In genomic region chr12:48185181-48185919, GRCh38 we compare ENCODE assay signal across 12 cellular contexts. TPM values are rescaled to one million over a fixed set of nuclear protein-coding genes. Genes with fewer than 3 reads are reported as not detected.
DNase-seq lines count a peak whose midpoint lies in the region; ATAC-seq and TF ChIP-seq lines count a peak whose summit lies in the region.
"Had no signal": no experiment of that assay in that cellular context is flagged by ENCODE, and none has a peak within 500 bp of the region (broad histone marks: within the 10 kb centered on the region; RNA-seq: fewer than 3 reads in every experiment).

No MANE protein-coding gene starts in this region.

- peaks cover 0 to 7% of the 10 kb centered on the region in 2 donors for H3K36me3 Mint-ChIP-seq in CD4-positive, alpha-beta memory T cell
- H3K36me3 Mint-ChIP-seq in natural killer cell treated with Interleukin-12 subunit alpha and Interleukin-12 subunit beta and Interleukin-15 and Interleukin-18, amount 100 ng/mL, for 72 hours = no peaks in the 10 kb centered on the region

- no peaks in the 10 kb centered on the region for H3K27me3 ChIP-seq in CD4-positive, alpha-beta memory T cell (ENCODE audit: insufficient read depth, low read length)
- peaks cover 76% of the 10 kb centered on the region for H3K27me3 ChIP-seq in HUES48 (ENCODE audit: control insufficient read depth, insufficient read depth, low read length)
- H3K27me3 ChIP-seq in dorsolateral prefrontal cortex = peaks cover 0 to 5% (median 0%) of the 10 kb centered on the region in 45 donors
- peaks cover 53% of the 10 kb centered on the region for H3K27me3 ChIP-seq in lower lobe of right lung (ENCODE audit: low read depth)

- CTCF ChIA-PET in CD4-positive, alpha-beta memory T cell (lab: Charles Lee; ENCODE audit: partially characterized antibody) = interaction anchor here (1.0 to 8.2 kb wide), 3 partner anchors 8 to 28 kb away, joined by 4 to 127 read pairs (median 8); partner anchors contain the start of gene ASB8
- CTCF ChIA-PET in GM10248 (lab: Yijun Ruan, JAX) = interaction anchor here (1.3 to 4.7 kb wide), 4 partner anchors 12 to 433 kb away, joined by 3 to 15 read pairs (median 5); no protein-coding TSS in a partner anchor

- ATAC-seq in natural killer cell treated with Interleukin-12 subunit alpha and Interleukin-12 subunit beta and Interleukin-15 and Interleukin-18, amount 100 ng/mL, for 72 hours = no peak
- ATAC-seq in lower lobe of right lung (no peak), GM18498 (IDR thresholded peaks at IDR 0.05; ENCODE audit: unreplicated experiment) (no peak), Right ventricle myocardium superior (ENCODE audit: poor library complexity) (no peak)

- H3K27me3 Mint-ChIP-seq in CD4-positive, alpha-beta memory T cell = peaks cover 16% of the 10 kb centered on the region in 2 donors
- H3K27me3 Mint-ChIP-seq in natural killer cell treated with Interleukin-12 subunit alpha and Interleukin-12 subunit beta and Interleukin-15 and Interleukin-18, amount 100 ng/mL, for 72 hours = peaks cover 36 to 45% of the 10 kb centered on the region in 2 donors

- peak overlapping the region in 6 of 7 donors; percentile 37 to 83 (median 68) for H3K27ac Mint-ChIP-seq in CD4-positive, alpha-beta memory T cell
- no peak overlapping the region for H3K27ac Mint-ChIP-seq in natural killer cell treated with Interleukin-12 subunit alpha and Interleukin-12 subunit beta and Interleukin-15 and Interleukin-18, amount 100 ng/mL, for 72 hours

- H3K9me3 Mint-ChIP-seq in CD4-positive, alpha-beta memory T cell = no peaks in the 10 kb centered on the region
- no peaks in the 10 kb centered on the region for H3K9me3 Mint-ChIP-seq in natural killer cell treated with Interleukin-12 subunit alpha and Interleukin-12 subunit beta and Interleukin-15 and Interleukin-18, amount 100 ng/mL, for 72 hours

- H3K4me1 ChIP-seq in CD4-positive, alpha-beta memory T cell (ENCODE audit: insufficient read depth, low read length) = peaks cover 15% of the 10 kb centered on the region
- H3K4me1 ChIP-seq in HUES48 (ENCODE audit: control insufficient read depth, insufficient read depth, low read length) = peaks cover 17% of the 10 kb centered on the region
- peaks cover 23% of the 10 kb centered on the region for H3K4me1 ChIP-seq in lower lobe of right lung

- no peak overlapping the region for H3K27ac ChIP-seq in CD4-positive, alpha-beta memory T cell (ENCODE audit: low read depth, low read length)
- no peak overlapping the region for H3K27ac ChIP-seq in HUES48 (ENCODE audit: low read depth, low read length)
- H3K27ac ChIP-seq in dorsolateral prefrontal cortex = peak overlapping the region in 24 of 59 donors; percentile 4 to 87 (median 72)
- no peak overlapping the region for H3K27ac ChIP-seq in lower lobe of right lung
- H3K27ac ChIP-seq: skin epidermis had no signal

- H3K4me3 Mint-ChIP-seq in CD4-positive, alpha-beta memory T cell = peak overlapping the region in 6 of 8 donors; percentile 14 to 96 (median 82)
- H3K4me3 Mint-ChIP-seq in natural killer cell treated with Interleukin-12 subunit alpha and Interleukin-12 subunit beta and Interleukin-15 and Interleukin-18, amount 100 ng/mL, for 72 hours = peak overlapping the region; percentile 11

- no peaks in the 10 kb centered on the region for H3K36me3 ChIP-seq in CD4-positive, alpha-beta memory T cell (ENCODE audit: insufficient read depth, low read length)
- no peaks in the 10 kb centered on the region for H3K36me3 ChIP-seq in HUES48 (ENCODE audit: control insufficient read depth, insufficient read depth, low read length)
- no peaks in the 10 kb centered on the region for H3K36me3 ChIP-seq in lower lobe of right lung

- peak in 1 of 56 donors; percentile 4 for TF ChIP-seq CTCF in dorsolateral prefrontal cortex (IDR thresholded peaks at IDR 0.05 in 54 of 56, conservative IDR thresholded peaks at IDR 0.05 in 2 of 56; ENCODE audit: low read depth in 1 of 56, partially characterized antibody in 56 of 56)
- TF ChIP-seq CTCF in lower lobe of right lung (IDR thresholded peaks at IDR 0.05) = no peak
- no peak for TF ChIP-seq CTCF in GM10248 (IDR thresholded peaks at IDR 0.05; ENCODE audit: control extremely low read depth, extremely low read depth, low read depth, missing control alignments)

- no peak overlapping the region for H3K4me3 ChIP-seq in CD4-positive, alpha-beta memory T cell (ENCODE audit: low read length in 2 of 2)
- peak overlapping the region; percentile 59 for H3K4me3 ChIP-seq in HUES48 (ENCODE audit: low read depth, low read length)
- peak overlapping the region in 56 of 59 donors; percentile 26 to 99 (median 82) for H3K4me3 ChIP-seq in dorsolateral prefrontal cortex
- no peak overlapping the region for H3K4me3 ChIP-seq in lower lobe of right lung

- peaks cover 7 to 25% (median 10%) of the 10 kb centered on the region in 4 donors for H3K4me1 Mint-ChIP-seq in CD4-positive, alpha-beta memory T cell
- H3K4me1 Mint-ChIP-seq in natural killer cell treated with Interleukin-12 subunit alpha and Interleukin-12 subunit beta and Interleukin-15 and Interleukin-18, amount 100 ng/mL, for 72 hours (ENCODE audit: low read depth in 2 of 2) = peaks cover 5 to 15% of the 10 kb centered on the region in 2 donors

- intact Hi-C loops in CD4-positive, alpha-beta memory T cell (cut with micrococcal nuclease) = no loop called here
- intact Hi-C loops in dorsolateral prefrontal cortex (cut with DNase I) (loop anchor here (10.0 kb wide), 3 partner anchors 169 to 391 kb away; partner anchors contain the start of genes TMEM106C (in 1 of the 2) and ZNF641 (in 1 of the 2)), lower lobe of right lung (cut with DNase I) (no loop called here), Right ventricle myocardium superior (cut with DNase I) (loop anchor here (10.0 kb wide), 1 partner anchor 429 kb away; no protein-coding TSS in a partner anchor)

- POLR2A ChIA-PET in CD4-positive, alpha-beta memory T cell (lab: Charles Lee; ENCODE audit: partially characterized antibody) = interaction anchor here (2.2 to 3.4 kb wide), 2 partner anchors 13 to 27 kb away, joined by 7 to 65 read pairs; partner anchors contain the start of gene ASB8
- POLR2A ChIA-PET in GM10248 (lab: Yijun Ruan, JAX) = interaction anchor here (0.6 kb wide), 1 partner anchor 280 kb away, joined by 4 read pairs; the partner anchor contains the start of gene VDR

- H3K9ac ChIP-seq in HUES48 (ENCODE audit: low read depth, low read length) = no peak overlapping the region

- DNase-seq in CD4-positive, alpha-beta memory T cell = no peak
- DNase-seq in dorsolateral prefrontal cortex (peak in 9 of 10 donors; percentile 39 to 75 (median 59)), lower lobe of right lung (no peak), Right ventricle myocardium superior (no peak), GM10248 (ENCODE audit: extremely low spot score) (no peak)
- no peak for DNase-seq in natural killer cell treated with Interleukin-12 subunit alpha and Interleukin-12 subunit beta and Interleukin-15 and Interleukin-18, amount 100 ng/mL, for 72 hours (ENCODE audit: low spot score)
- DNase-seq: effector CD8-positive, alpha-beta T cell had no signal

- H3K9me3 ChIP-seq in CD4-positive, alpha-beta memory T cell (ENCODE audit: control insufficient read depth in 1 of 2, low read length in 2 of 2) = no peaks in the 10 kb centered on the region
- H3K9me3 ChIP-seq in HUES48 (ENCODE audit: control insufficient read depth, insufficient read depth, low read length) (no peaks in the 10 kb centered on the region), lower lobe of right lung (no peaks in the 10 kb centered on the region)

RNA-seq across cellular contexts. Expression of gene CCDC184, which starts 1.9 kb away (rescaled TPM):
- under 1 TPM; 0.42 to 0.47 TPM for total RNA-seq in CD4-positive, alpha-beta memory T cell
- under 1 TPM in 1 of 2 donors, not detected in 1; 0.15 TPM for polyA plus RNA-seq in CD4-positive, alpha-beta memory T cell
- total RNA-seq in dorsolateral prefrontal cortex (10 to 100 TPM in 118 of 120 experiments, 1 to 10 TPM in 2; 7.1 to 60.5 (median 30.1) TPM), lower lobe of right lung (1.0 TPM), Right ventricle myocardium superior (0.97 TPM)
- total RNA-seq in natural killer cell treated with Interleukin-12 subunit alpha and Interleukin-12 subunit beta and Interleukin-15 and Interleukin-18, amount 100 ng/mL, for 72 hours = under 1 TPM in 1 of 2 donors, not detected in 1; 0.86 TPM
- total RNA-seq: HepG2 had no signal
- polyA plus RNA-seq: HepG2 had no signal

RNA-seq across cellular contexts. Expression of gene OR10AD1, which starts 17.7 kb away (rescaled TPM):
- total RNA-seq in CD4-positive, alpha-beta memory T cell = not detected
- polyA plus RNA-seq in CD4-positive, alpha-beta memory T cell = not detected
- total RNA-seq in dorsolateral prefrontal cortex (not detected), lower lobe of right lung (not detected), Right ventricle myocardium superior (not detected)
- not detected for total RNA-seq in natural killer cell treated with Interleukin-12 subunit alpha and Interleukin-12 subunit beta and Interleukin-15 and Interleukin-18, amount 100 ng/mL, for 72 hours
- total RNA-seq: HepG2; T-helper 1 cell treated with Interleukin-12 subunit alpha and Interleukin-12 subunit beta and Interleukin-4 antibody, amounts not matched to agents 30 ng/mL and 1 ng/mL, for 36 hours had no signal
- polyA plus RNA-seq: HepG2 had no signal

RNA-seq across cellular contexts. Expression of gene ASB8, which starts 28.0 kb away (rescaled TPM):
- total RNA-seq in CD4-positive, alpha-beta memory T cell = 10 to 100 TPM; 61.0 to 64.6 TPM
- polyA plus RNA-seq in CD4-positive, alpha-beta memory T cell = 10 to 100 TPM; 63.1 to 64.1 TPM
- total RNA-seq in dorsolateral prefrontal cortex (10 to 100 TPM; 36.8 to 80.8 (median 58.2) TPM), lower lobe of right lung (40.9 TPM), Right ventricle myocardium superior (86.0 TPM)
- 10 to 100 TPM; 35.9 to 48.1 TPM for total RNA-seq in natural killer cell treated with Interleukin-12 subunit alpha and Interleukin-12 subunit beta and Interleukin-15 and Interleukin-18, amount 100 ng/mL, for 72 hours

Comparison
In these comparisons a context has a peak if more than half of its experiments do, and no peak if none do; other contexts are left out.
1. DNase-seq: peak in dorsolateral prefrontal cortex (9 of 10); none in CD4-positive, alpha-beta memory T cell (0 of 5), natural killer cell treated with Interleukin-12 subunit alpha and Interleukin-12 subunit beta and Interleukin-15 and Interleukin-18, amount 100 ng/mL, for 72 hours (single experiment), lower lobe of right lung (single experiment), Right ventricle myocardium superior (single experiment) and GM10248 (single experiment).
2. H3K4me3 ChIP-seq: peak in HUES48 (single experiment) and dorsolateral prefrontal cortex (56 of 59); none in CD4-positive, alpha-beta memory T cell (0 of 2) and lower lobe of right lung (single experiment).
3. H3K27ac Mint-ChIP-seq: peak in CD4-positive, alpha-beta memory T cell (6 of 7); none in natural killer cell treated with Interleukin-12 subunit alpha and Interleukin-12 subunit beta and Interleukin-15 and Interleukin-18, amount 100 ng/mL, for 72 hours (0 of 2).
4. intact Hi-C loops: an anchor here in dorsolateral prefrontal cortex (10.0 kb wide) and Right ventricle myocardium superior (10.0 kb wide); none called in CD4-positive, alpha-beta memory T cell and lower lobe of right lung.